Comparison of ENCODE assay signal across 8 cellular contexts in genomic region chr6:14144678-14145113, GRCh38. TPM values are rescaled to one million over a fixed set of nuclear protein-coding genes. Genes with fewer than 3 reads are reported as not detected.
A peak's percentile ranks its signal among the peaks of the same experiment; 100 is the strongest.
DNase-seq lines count a peak whose midpoint lies in the region; ATAC-seq and TF ChIP-seq lines count a peak whose summit lies in the region.

No MANE protein-coding gene starts in this region.

- H3K36me3 Mint-ChIP-seq in endodermal cell (ENCODE audit: low read depth): no peaks in the 10 kb centered on the region

- H3K4me3 Mint-ChIP-seq in endodermal cell: no peak overlapping the region

- H3K9me3 ChIP-seq in endodermal cell (ENCODE audit: control insufficient read depth, low read length) (no peaks in the 10 kb centered on the region), mucosa of descending colon (no peaks in the 10 kb centered on the region)

- H3K27ac Mint-ChIP-seq in endodermal cell: no peak overlapping the region

- ATAC-seq in GM18909 (IDR thresholded peaks at IDR 0.05; ENCODE audit: poor library complexity, unreplicated experiment) (peak; percentile 83), mucosa of descending colon (peak; percentile 94)

- WGBS in endodermal cell (ENCODE audit: insufficient coverage in 1 of 2, insufficient read length in 1 of 2), 2 experiments: 47 to 50% methylated on average over 4 to 8 of the region's 8 CpGs

- H3K9ac ChIP-seq in endodermal cell (ENCODE audit: extremely low read depth, low read length, poor library complexity, severe bottlenecking): no peak overlapping the region

- H3K27me3 Mint-ChIP-seq in endodermal cell (ENCODE audit: insufficient read depth): peaks cover 7% of the 10 kb centered on the region

- peaks cover 18% of the 10 kb centered on the region for H3K4me1 Mint-ChIP-seq in endodermal cell

- H3K9me3 Mint-ChIP-seq in endodermal cell: no peaks in the 10 kb centered on the region

- H3K36me3 ChIP-seq in endodermal cell (ENCODE audit: control insufficient read depth, insufficient read depth, low read length) (no peaks in the 10 kb centered on the region), mucosa of descending colon (ENCODE audit: low read depth) (no peaks in the 10 kb centered on the region)

- peak; percentile 97 for TF ChIP-seq CTCF in endodermal cell (conservative IDR thresholded peaks at IDR 0.05)
- TF ChIP-seq CTCF in mucosa of descending colon (IDR thresholded peaks at IDR 0.05): peak; percentile 97

- peak; percentile 93 for DNase-seq in AG20443 (ENCODE audit: low spot score)
- DNase-seq in HPDE6-E6E7 (ENCODE audit: extremely low spot score): peak; percentile 85
- peak; percentile 72 for DNase-seq in NOMO-1 treated with DMSO at 0.1 percent for 48 hours (lab: John Stamatoyannopoulos, UW; ENCODE audit: unreplicated experiment)
- DNase-seq in activated CD8-positive, alpha-beta memory T cell treated with anti-CD3 and anti-CD28 coated beads for 4 hours (ENCODE audit: low read depth in 2 of 2): peak; percentile 46 to 55
- DNase-seq in endodermal cell: peak; percentile 96
- peak; percentile 63 to 70 (median 66) for DNase-seq in mucosa of descending colon
- peak; percentile 46 to 49 for DNase-seq in stimulated activated CD8-positive, alpha-beta memory T cell treated with anti-CD3 and anti-CD28 coated beads, Interleukin-7, amount 100 ng/mL, for 4 hours (ENCODE audit: low read depth in 2 of 2)

- intact Hi-C loops in mucosa of descending colon (cut with DNase I, micrococcal nuclease): no loop called here

- H3K27ac ChIP-seq in endodermal cell (ENCODE audit: low read depth, low read length): no peak overlapping the region

- H3K4me1 ChIP-seq in endodermal cell (ENCODE audit: control insufficient read depth, insufficient read depth, low read length) (no peaks in the 10 kb centered on the region), mucosa of descending colon (ENCODE audit: low read depth) (no peaks in the 10 kb centered on the region)

- H3K4me3 ChIP-seq in endodermal cell (ENCODE audit: low read length) (no peak overlapping the region), mucosa of descending colon (no peak overlapping the region)

- no peaks in the 10 kb centered on the region for H3K27me3 ChIP-seq in endodermal cell (ENCODE audit: control insufficient read depth, insufficient read depth, low read length, poor library complexity, severe bottlenecking)

RNA-seq across cellular contexts. Expression of gene CD83, which starts 27.1 kb away (rescaled TPM):
- total RNA-seq in endodermal cell (1 to 10 TPM; 2.8 to 7.0 TPM), mucosa of descending colon (1 to 10 TPM; 1.4 to 2.5 (median 2.2) TPM)
- polyA plus RNA-seq in endodermal cell (2013, experiment 1 of 2): 7.9 TPM
- polyA plus RNA-seq in endodermal cell (2013, experiment 2 of 2): 7.2 TPM
